In the genomic region with DNA sequence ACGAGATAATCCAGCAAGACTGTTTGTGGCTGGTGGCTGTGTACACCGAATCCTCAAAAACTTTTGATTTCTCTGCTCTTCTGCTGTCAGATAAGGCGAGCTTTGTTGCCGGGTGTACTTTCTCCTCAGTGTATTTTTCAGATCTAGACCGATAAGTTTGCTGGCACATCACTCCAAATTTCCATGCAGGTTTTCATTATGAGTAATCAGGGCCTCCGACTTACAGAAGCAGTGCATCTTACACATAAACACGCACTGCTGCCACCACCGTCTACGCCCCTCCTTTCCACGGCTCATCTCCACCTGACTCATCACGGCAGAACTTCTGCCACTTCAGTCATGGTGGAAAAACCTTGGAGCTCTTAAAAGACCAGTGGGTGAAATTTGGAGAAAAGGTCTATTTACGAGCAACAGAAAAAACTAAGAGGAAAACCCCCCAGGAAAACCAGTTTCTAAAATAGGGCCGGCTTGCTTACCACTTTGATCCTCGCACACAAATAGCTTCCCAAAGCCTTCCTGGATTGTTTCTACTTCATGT, we compare ENCODE assay signal across 8 cellular contexts. TPM values are rescaled to one million over a fixed set of nuclear protein-coding genes. Genes with fewer than 3 reads are reported as not detected.
DNase-seq lines count a peak whose midpoint lies in the region; ATAC-seq, FAIRE-seq and TF ChIP-seq lines count a peak whose summit lies in the region.

No MANE protein-coding gene starts in this region.

- DNase-seq in activated T-cell treated with anti-CD3 and anti-CD28 coated beads for 4 hours (peak; percentile 53), keratinocyte (ENCODE audit: low read depth, low spot score) (peak; percentile 67), iPS-NIHi7 (ENCODE audit: extremely low spot score) (no peak), SKM-1 treated with dmso at 0.1 percent for 144 hours (lab: John Stamatoyannopoulos, UW; ENCODE audit: unreplicated experiment) (no peak), NCI-H2227 treated with DMSO at 0.1 percent for 48 hours (lab: John Stamatoyannopoulos, UW) (no peak), SK-N-DZ (ENCODE audit: low spot score) (no peak)

- H3K9ac ChIP-seq in keratinocyte (ENCODE audit: control insufficient read depth, extremely low read depth, insufficient read depth, low read length): peak overlapping the region; percentile 35

- H2AFZ ChIP-seq in keratinocyte (ENCODE audit: control insufficient read depth, low read length): no peak overlapping the region

- H3K36me3 ChIP-seq in keratinocyte (ENCODE audit: control insufficient read depth in 2 of 2, extremely low read depth in 1 of 2, insufficient read depth in 2 of 2, low read length in 2 of 2): peaks cover 10 to 19% of the 10 kb centered on the region in 2 experiments

- no peaks in the 10 kb centered on the region for H3K9me3 ChIP-seq in keratinocyte (ENCODE audit: control insufficient read depth, low read depth, low read length)

- peaks cover 41% of the 10 kb centered on the region for H3K79me2 ChIP-seq in keratinocyte (ENCODE audit: control insufficient read depth, insufficient read depth, low read length)

- dilution Hi-C loops in keratinocyte (cut with MboI; ENCODE audit: extremely low pct_ligation_motif_present, low sequenced_read_pairs): no loop called here

- H3K27ac ChIP-seq in keratinocyte (ENCODE audit: control insufficient read depth, insufficient read depth, low read length): peak overlapping the region; percentile 80

- H4K20me1 ChIP-seq in keratinocyte (ENCODE audit: control insufficient read depth, extremely low read depth, insufficient read depth, low read length): no peaks in the 10 kb centered on the region

- ATAC-seq in GM19324 (IDR thresholded peaks at IDR 0.05; ENCODE audit: low FRiP score, unreplicated experiment) (peak; percentile 54), HG03442 (IDR thresholded peaks at IDR 0.05; ENCODE audit: unreplicated experiment) (peak; percentile 90)

- no peaks in the 10 kb centered on the region for H3K9me1 ChIP-seq in keratinocyte (ENCODE audit: control insufficient read depth, extremely low read depth, insufficient read depth, low read length)

- H3K4me1 ChIP-seq in keratinocyte (ENCODE audit: control insufficient read depth, extremely low read depth, insufficient read depth, low read length): peaks cover 25% of the 10 kb centered on the region

- peak overlapping the region; percentile 69 for H3K4me2 ChIP-seq in keratinocyte (ENCODE audit: control insufficient read depth, extremely low read depth, insufficient read depth, low read depth, low read length)

- H3K27me3 ChIP-seq in keratinocyte (ENCODE audit: control insufficient read depth, extremely low read depth, insufficient read depth, low read length): no peaks in the 10 kb centered on the region

- H3K4me3 ChIP-seq in keratinocyte (ENCODE audit: control insufficient read depth in 2 of 3, extremely low read depth in 1 of 3, insufficient read depth in 2 of 3, low read depth in 1 of 3, low read length in 3 of 3): peak overlapping the region in 1 of 3 experiments; percentile 26

- peak; percentile 84 for FAIRE-seq in keratinocyte (lab: Jason Lieb, UNC)

- no peak for TF ChIP-seq CTCF in keratinocyte (optimal IDR thresholded peaks at IDR 0.05 in 1 of 3, IDR thresholded peaks at IDR 0.05 in 1 of 3, conservative IDR thresholded peaks at IDR 0.05 in 1 of 3; ENCODE audit: extremely low read depth in 1 of 3, insufficient read depth in 2 of 3, low read length in 3 of 3)

RNA-seq across cellular contexts. Expression of gene ZBTB21, which starts 7.7 kb away (rescaled TPM):
- 9.5 to 12.2 TPM (median 10.3 TPM) in 3 replicates for polyA plus RNA-seq in keratinocyte
- 11.1 TPM for polyA plus RNA-seq in keratinocyte (2011; ENCODE audit: low read depth)
- 4.8 and 8.0 TPM in 2 replicates for polyA plus RNA-seq in keratinocyte (2011; cell fraction: cytosol; rRNA removed)
- 17.5 and 20.6 TPM in 2 replicates for polyA plus RNA-seq in keratinocyte (2011; cell fraction: nucleus; rRNA removed)
- polyA plus RNA-seq in keratinocyte (2012; ENCODE audit: low replicate concordance): 7.3 and 14.0 TPM in 2 replicates
- 15.5 to 28.0 TPM (median 22.1 TPM) in 3 replicates for polyA minus RNA-seq in keratinocyte
- 6.7 TPM for polyA minus RNA-seq in keratinocyte (2011; cell fraction: cytosol; rRNA and poly(A)+ RNA removed)
- 16.7 and 23.7 TPM in 2 replicates for polyA minus RNA-seq in keratinocyte (2011; cell fraction: nucleus; rRNA and poly(A)+ RNA removed)
- polyA plus RNA-seq in SK-N-DZ (2014; cell fraction: cytosol; rRNA removed): 4.3 and 6.2 TPM in 2 replicates
- 3.1 and 3.9 TPM in 2 replicates for polyA plus RNA-seq in SK-N-DZ (2014; cell fraction: nucleus; rRNA removed)

RNA-seq across cellular contexts. Expression of gene C2CD2, which starts 48.7 kb away (rescaled TPM):
- 31.9 to 53.3 TPM (median 39.9 TPM) in 3 replicates for polyA plus RNA-seq in keratinocyte
- 5.3 TPM for polyA plus RNA-seq in keratinocyte (2011; ENCODE audit: low read depth)
- polyA plus RNA-seq in keratinocyte (2011; cell fraction: cytosol; rRNA removed): 18.9 and 22.5 TPM in 2 replicates
- 63.6 and 69.3 TPM in 2 replicates for polyA plus RNA-seq in keratinocyte (2011; cell fraction: nucleus; rRNA removed)
- 10.2 and 34.7 TPM in 2 replicates for polyA plus RNA-seq in keratinocyte (2012; ENCODE audit: low replicate concordance)
- 82.9 to 226 TPM (median 112 TPM) in 3 replicates for polyA minus RNA-seq in keratinocyte
- 41.6 TPM for polyA minus RNA-seq in keratinocyte (2011; cell fraction: cytosol; rRNA and poly(A)+ RNA removed)
- polyA minus RNA-seq in keratinocyte (2011; cell fraction: nucleus; rRNA and poly(A)+ RNA removed): 71.8 and 103 TPM in 2 replicates
- polyA plus RNA-seq in SK-N-DZ (2014; cell fraction: cytosol; rRNA removed): 4.1 and 4.3 TPM in 2 replicates
- 5.5 and 5.8 TPM in 2 replicates for polyA plus RNA-seq in SK-N-DZ (2014; cell fraction: nucleus; rRNA removed)

Comparison
In these comparisons a context has a peak if more than half of its experiments do, and no peak if none do; other contexts are left out.
1. DNase-seq: peak in activated T-cell treated with anti-CD3 and anti-CD28 coated beads for 4 hours (single experiment) and keratinocyte (single experiment); none in iPS-NIHi7 (single experiment), SKM-1 treated with dmso at 0.1 percent for 144 hours (single experiment), NCI-H2227 treated with DMSO at 0.1 percent for 48 hours (single experiment) and SK-N-DZ (single experiment).